Comparison of ENCODE assay signal across 1 cellular context in genomic region chr16:21554795-21555585, GRCh38.
A peak's percentile ranks its signal among the peaks of the same experiment; 100 is the strongest.
TF ChIP-seq lines count a peak whose summit lies in the region.

No MANE protein-coding gene starts in this region.

TF ChIP-seq in HepG2, 621 proteins besides CTCF, POLR2A, EP300 and RAD21 (continued from another document and continues in another):
- TF ChIP-seq CEBPG (CRISPR knock-in tag; IDR thresholded peaks at IDR 0.05), result peak; percentile 34; the same call in 1 of the 2 replicates
- peak; percentile 98 for TF ChIP-seq BORCS8-MEF2B (CRISPR knock-in tag; IDR thresholded peaks at IDR 0.05)
- peak; percentile 64; the same call in 1 of the 2 replicates for TF ChIP-seq NCOA1 (CRISPR knock-in tag; IDR thresholded peaks at IDR 0.05)
- TF ChIP-seq ZNF83 (CRISPR knock-in tag; IDR thresholded peaks at IDR 0.05; ENCODE audit: borderline replicate concordance), result peak; percentile 98; the same call in 1 of the 2 replicates
- TF ChIP-seq ZBTB7B (CRISPR knock-in tag; IDR thresholded peaks at IDR 0.05), result peak; percentile 84; the same call in 1 of the 2 replicates
- TF ChIP-seq ZNF713 (CRISPR knock-in tag; IDR thresholded peaks at IDR 0.05), result 0 out of 2 replicates have a peak, but pooled peaks have one; percentile 60
- TF ChIP-seq ZNF670 (CRISPR knock-in tag; IDR thresholded peaks at IDR 0.05; ENCODE audit: borderline replicate concordance), result no peak
- TF ChIP-seq DMAP1 (CRISPR knock-in tag; IDR thresholded peaks at IDR 0.05), result peak; percentile 80
- 0 out of 2 replicates have a peak, but pooled peaks have one; percentile 48 for TF ChIP-seq ETV6 (CRISPR knock-in tag; conservative IDR thresholded peaks at IDR 0.05)
- TF ChIP-seq NFE2L2 (IDR thresholded peaks at IDR 0.05; ENCODE audit: low read length), result peak; percentile 21; the same call in 1 of the 2 replicates
- TF ChIP-seq TERF1 (CRISPR knock-in tag; IDR thresholded peaks at IDR 0.05), result no peak
- peak; percentile 42; the same call in 1 of the 2 replicates for TF ChIP-seq RELA (CRISPR knock-in tag; IDR thresholded peaks at IDR 0.05)
- TF ChIP-seq BRF2 (CRISPR knock-in tag; IDR thresholded peaks at IDR 0.05), result no peak; the same call in 1 of the 2 replicates
- peak; percentile 88 for TF ChIP-seq AGO1 (IDR thresholded peaks at IDR 0.05; ENCODE audit: low read depth, low read length, poor library complexity, severe bottlenecking)
- peak; percentile 100; the same call in 1 of the 2 replicates for TF ChIP-seq SMAD1 (CRISPR knock-in tag; IDR thresholded peaks at IDR 0.05; ENCODE audit: borderline replicate concordance, low read depth)
- TF ChIP-seq MXD1 (CRISPR knock-in tag; IDR thresholded peaks at IDR 0.05), result peak; percentile 81
- 0 out of 2 replicates have a peak, but pooled peaks have one; percentile 90 for TF ChIP-seq PRDM4 (CRISPR knock-in tag; IDR thresholded peaks at IDR 0.05; ENCODE audit: borderline replicate concordance)
- 0 out of 2 replicates have a peak, but pooled peaks have one; percentile 62 for TF ChIP-seq SMYD3 (CRISPR knock-in tag; IDR thresholded peaks at IDR 0.05)
- TF ChIP-seq MTERF4 (CRISPR knock-in tag; IDR thresholded peaks at IDR 0.05), result peak; percentile 99
- TF ChIP-seq SKIL (CRISPR knock-in tag; IDR thresholded peaks at IDR 0.05; ENCODE audit: borderline replicate concordance), result no peak
- TF ChIP-seq ZNF431 (CRISPR knock-in tag; IDR thresholded peaks at IDR 0.05; ENCODE audit: borderline replicate concordance, low read depth), result 0 out of 2 replicates have a peak, but pooled peaks have one; percentile 70
- TF ChIP-seq PBX2 (CRISPR knock-in tag; IDR thresholded peaks at IDR 0.05), result no peak
- TF ChIP-seq TEAD3 (CRISPR knock-in tag; optimal IDR thresholded peaks at IDR 0.05; ENCODE audit: borderline replicate concordance), result peak; percentile 84
- TF ChIP-seq MEF2D (CRISPR knock-in tag; IDR thresholded peaks at IDR 0.05), result peak; percentile 76
- 0 out of 2 replicates have a peak, but pooled peaks have one; percentile 65 for TF ChIP-seq E2F5 (CRISPR knock-in tag; conservative IDR thresholded peaks at IDR 0.05)
- TF ChIP-seq ZNF350 (CRISPR knock-in tag; IDR thresholded peaks at IDR 0.05; ENCODE audit: borderline replicate concordance, low read depth), result peak; percentile 93; the same call in 1 of the 2 replicates
- no peak for TF ChIP-seq THYN1 (CRISPR knock-in tag; IDR thresholded peaks at IDR 0.05; ENCODE audit: borderline replicate concordance, low read depth)
- no peak; the same call in 1 of the 2 replicates for TF ChIP-seq ZBTB21 (CRISPR knock-in tag; IDR thresholded peaks at IDR 0.05)
- no peak; the same call in 1 of the 2 replicates for TF ChIP-seq THAP8 (CRISPR knock-in tag; IDR thresholded peaks at IDR 0.05; ENCODE audit: borderline replicate concordance)
- TF ChIP-seq ZNF816 (CRISPR knock-in tag; IDR thresholded peaks at IDR 0.05; ENCODE audit: borderline replicate concordance), result no peak
- no peak for TF ChIP-seq ZNF878 (CRISPR knock-in tag; IDR thresholded peaks at IDR 0.05)
- TF ChIP-seq PPARG (CRISPR knock-in tag; conservative IDR thresholded peaks at IDR 0.05), result peak; percentile 46; the same call in 1 of the 2 replicates
- TF ChIP-seq MYC (CRISPR knock-in tag; IDR thresholded peaks at IDR 0.05; ENCODE audit: borderline replicate concordance), result peak; percentile 96; the same call in 1 of the 2 replicates
- no peak for TF ChIP-seq STAT6 (CRISPR knock-in tag; IDR thresholded peaks at IDR 0.05; ENCODE audit: borderline replicate concordance)
- no peak for TF ChIP-seq NR2F6 (IDR thresholded peaks at IDR 0.05)
- TF ChIP-seq NR2F6 (CRISPR knock-in tag; IDR thresholded peaks at IDR 0.05), result peak; percentile 48; the same call in 1 of the 2 replicates
- peak; percentile 75 for TF ChIP-seq ZNF609 (CRISPR knock-in tag; IDR thresholded peaks at IDR 0.05; ENCODE audit: borderline replicate concordance)
- peak; percentile 60; the same call in 1 of the 2 replicates for TF ChIP-seq ESRRA (CRISPR knock-in tag; IDR thresholded peaks at IDR 0.05; ENCODE audit: low read depth)
- TF ChIP-seq NFYB (CRISPR knock-in tag; IDR thresholded peaks at IDR 0.05), result no peak; the same call in none of the 2 replicates
